In genomic region chr5:128943100-128943499, GRCh38 we compare ENCODE assay signal across 3 cellular contexts. TPM values are rescaled to one million over a fixed set of nuclear protein-coding genes. Genes with fewer than 3 reads are reported as not detected.
"Had no signal": no experiment of that assay in that cellular context is flagged by ENCODE, and none has a peak within 500 bp of the region (broad histone marks: within the 10 kb centered on the region; RNA-seq: fewer than 3 reads in every experiment).

No MANE protein-coding gene starts in this region.

RNA-seq across cellular contexts. Expression of gene SLC27A6, which starts 22.2 kb away (rescaled TPM):
- total RNA-seq: LHCN-M2, M059J, NCI-H460 had no signal
